In genomic region chr3:107660316-107660976, GRCh38 we compare ENCODE assay signal across 8 cellular contexts.
DNase-seq lines count a peak whose midpoint lies in the region; ATAC-seq and TF ChIP-seq lines count a peak whose summit lies in the region.

No MANE protein-coding gene starts in this region.

- no peak overlapping the region for H3K4me2 ChIP-seq in hepatocyte

- H3K9me2 ChIP-seq in hepatocyte (replicated peaks; ENCODE audit: insufficient read depth), result no peaks in the 10 kb centered on the region

- no peak overlapping the region for H3K27ac ChIP-seq in hepatocyte
- H3K27ac ChIP-seq in vagina, result no peak overlapping the region

- peak; percentile 72 for TF ChIP-seq CTCF in hepatocyte (IDR thresholded peaks at IDR 0.05; ENCODE audit: poor library complexity)
- peak in 2 of 3 experiments; percentile 38 to 44 for TF ChIP-seq CTCF in vagina (IDR thresholded peaks at IDR 0.05)

- no peak for TF ChIP-seq POLR2A in vagina (IDR thresholded peaks at IDR 0.05)

- peak; percentile 27 for DNase-seq in COR-L47 (lab: John Stamatoyannopoulos, UW)
- DNase-seq in Jurkat, Clone E6-1 (ENCODE audit: low read depth, low spot score), result peak; percentile 32
- no peak for DNase-seq in T-helper 17 cell
- DNase-seq in hepatocyte (ENCODE audit: low spot score), result peak; percentile 57
- no peak for DNase-seq in vagina (ENCODE audit: extremely low spot score in 2 of 2)
- DNase-seq in GF-D8 (lab: John Stamatoyannopoulos, UW), result no peak
- no peak for DNase-seq in GM19238 (ENCODE audit: insufficient read length, low spot score)

- H3K4me3 Mint-ChIP-seq in T-helper 17 cell, result no peak overlapping the region

- H3K79me2 ChIP-seq in hepatocyte, result peaks cover 4% of the 10 kb centered on the region

- H3K27ac Mint-ChIP-seq in T-helper 17 cell, result peak overlapping the region; percentile 14

- no peaks in the 10 kb centered on the region for H3K36me3 ChIP-seq in hepatocyte (replicated peaks; ENCODE audit: insufficient read depth, low read depth)
- H3K36me3 ChIP-seq in vagina, result no peaks in the 10 kb centered on the region

- H3K36me3 Mint-ChIP-seq in T-helper 17 cell (ENCODE audit: low read depth), result no peaks in the 10 kb centered on the region

- peaks cover 7% of the 10 kb centered on the region for H3K4me1 ChIP-seq in hepatocyte (ENCODE audit: insufficient read depth)
- peaks cover 22% of the 10 kb centered on the region for H3K4me1 ChIP-seq in vagina

- peaks cover 5% of the 10 kb centered on the region for H4K20me1 ChIP-seq in hepatocyte (ENCODE audit: insufficient read depth, poor library complexity, severe bottlenecking)

- ATAC-seq in T-helper 17 cell, result peak; percentile 42
- no peak for ATAC-seq in HG03571 (IDR thresholded peaks at IDR 0.05; ENCODE audit: unreplicated experiment)

- peaks cover 28% of the 10 kb centered on the region for H3K4me1 Mint-ChIP-seq in T-helper 17 cell

- no peak overlapping the region for H2AFZ ChIP-seq in hepatocyte

- WGBS in hepatocyte (ENCODE audit: low lambda C conversion rate, missing lambda C conversion rate), result 79% methylated on average over 3 of the region's 3 CpGs

- H3K9me3 ChIP-seq in T-helper 17 cell (ENCODE audit: control insufficient read depth, low read length, poor library complexity, severe bottlenecking), result no peaks in the 10 kb centered on the region
- H3K9me3 ChIP-seq in hepatocyte (ENCODE audit: low read depth), result no peaks in the 10 kb centered on the region
- H3K9me3 ChIP-seq in vagina, result no peaks in the 10 kb centered on the region

- no peaks in the 10 kb centered on the region for H3K27me3 ChIP-seq in hepatocyte
- no peaks in the 10 kb centered on the region for H3K27me3 ChIP-seq in vagina

- intact Hi-C loops in vagina (cut with DNase I), result no loop called here

- H3K27me3 Mint-ChIP-seq in T-helper 17 cell, result no peaks in the 10 kb centered on the region

- no peak overlapping the region for H3K4me3 ChIP-seq in Jurkat, Clone E6-1 (ENCODE audit: low read length)
- H3K4me3 ChIP-seq in hepatocyte, result no peak overlapping the region
- no peak overlapping the region for H3K4me3 ChIP-seq in vagina

Comparison
In these comparisons a context has a peak if more than half of its experiments do, and no peak if none do; other contexts are left out.
1. DNase-seq: peak in COR-L47 (single experiment), Jurkat, Clone E6-1 (single experiment) and hepatocyte (single experiment); none in T-helper 17 cell (0 of 3), vagina (0 of 2), GF-D8 (single experiment) and GM19238 (single experiment).